ENCODE assay signal across 17 cellular contexts in the genomic region with DNA sequence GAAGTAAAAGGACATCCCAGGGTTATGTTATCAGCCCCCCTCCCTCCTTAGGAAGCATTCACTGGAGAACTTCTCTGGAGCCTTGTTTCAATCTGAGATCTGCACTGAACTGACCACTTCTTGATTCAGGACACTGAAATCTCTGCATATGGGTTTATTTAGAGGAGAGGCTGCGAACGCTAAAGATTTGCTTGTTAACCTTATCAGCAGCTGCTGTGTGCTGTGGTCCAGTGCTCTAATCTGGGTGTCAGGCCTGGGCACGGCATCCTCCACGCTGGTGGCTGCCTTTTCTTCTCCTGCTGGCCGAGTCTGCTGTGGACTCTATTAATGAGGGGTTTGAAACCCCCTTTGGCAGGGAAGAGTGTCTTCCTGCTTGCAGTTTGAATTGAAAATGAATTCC.
A peak's percentile ranks its signal among the peaks of the same experiment; 100 is the strongest.
DNase-seq lines count a peak whose midpoint lies in the region; ATAC-seq, FAIRE-seq and TF ChIP-seq lines count a peak whose summit lies in the region.
"Had no signal": no experiment of that assay in that cellular context is flagged by ENCODE, and none has a peak within 500 bp of the region (broad histone marks: within the 10 kb centered on the region; RNA-seq: fewer than 3 reads in every experiment).

No MANE protein-coding gene starts in this region.

- ATAC-seq in upper lobe of left lung (ENCODE audit: low FRiP score in 2 of 2) = no peak
- ATAC-seq: CD8-positive, alpha-beta T cell; GM12878 had no signal

- H4K20me1 ChIP-seq in SK-N-SH (ENCODE audit: insufficient read depth) = no peaks in the 10 kb centered on the region
- H4K20me1 ChIP-seq: BLaER1 treated with 17β-estradiol and CSF1 and Interleukin-3, amounts not matched to agents 10 nM and 100 nM had no signal

- in situ Hi-C loops in G401 (cut with HindIII; ENCODE audit: low sequenced_read_pairs) = no loop called here

- H3K9ac ChIP-seq in SK-N-SH (no peak overlapping the region), mesenchymal stem cell (ENCODE audit: low read length) (no peak overlapping the region), trophoblast cell (ENCODE audit: low read length) (peak overlapping the region; percentile 8), kidney (ENCODE audit: low read length in 2 of 2) (no peak overlapping the region)
- H3K9ac ChIP-seq: BLaER1 treated with 17β-estradiol and CSF1 and Interleukin-3, amounts not matched to agents 10 nM and 100 nM had no signal

- H3F3A ChIP-seq in SK-N-SH (replicated peaks; ENCODE audit: insufficient read depth) = no peaks in the 10 kb centered on the region

- TF ChIP-seq CTCF in SK-N-SH (IDR thresholded peaks at IDR 0.05) = no peak
- TF ChIP-seq CTCF in kidney (IDR thresholded peaks at IDR 0.05; ENCODE audit: borderline replicate concordance, extremely low read depth, insufficient read depth) = no peak
- TF ChIP-seq CTCF in upper lobe of left lung (IDR thresholded peaks at IDR 0.05) = no peak

- no peaks in the 10 kb centered on the region for H3K36me3 ChIP-seq in SK-N-SH (replicated peaks in 1 of 2; ENCODE audit: control insufficient read depth in 1 of 2, insufficient read depth in 2 of 2, low read length in 1 of 2)
- no peaks in the 10 kb centered on the region for H3K36me3 ChIP-seq in mesenchymal stem cell (ENCODE audit: control insufficient read depth in 1 of 2, insufficient read depth in 2 of 2, low read depth in 1 of 2, low read length in 2 of 2)
- H3K36me3 ChIP-seq in trophoblast cell (ENCODE audit: control insufficient read depth in 1 of 2, insufficient read depth in 2 of 2, low read length in 2 of 2) = no peaks in the 10 kb centered on the region
- H3K36me3 ChIP-seq in kidney (ENCODE audit: control insufficient read depth in 1 of 2, insufficient read depth in 2 of 2, low read length in 2 of 2) = no peaks in the 10 kb centered on the region
- H3K36me3 ChIP-seq in upper lobe of left lung = no peaks in the 10 kb centered on the region
- H3K36me3 ChIP-seq: BLaER1 treated with 17β-estradiol and CSF1 and Interleukin-3, amounts not matched to agents 10 nM and 100 nM had no signal

- no peak overlapping the region for H2BK15ac ChIP-seq in mesenchymal stem cell (ENCODE audit: low read depth, poor library complexity, severe bottlenecking)

- peak overlapping the region; percentile 72 for H2AK5ac ChIP-seq in mesenchymal stem cell (ENCODE audit: low read length, severe bottlenecking)
- H2AK5ac ChIP-seq in trophoblast cell (ENCODE audit: low read length) = no peak overlapping the region

- CTCF ChIA-PET in SK-N-SH (lab: Yijun Ruan, JAX) = interaction anchor here (0.7 to 1.1 kb wide), 4 partner anchors 12 to 380 kb away, joined by 3 to 9 read pairs (median 4); no protein-coding TSS in a partner anchor

- H3K27me3 ChIP-seq in SK-N-SH (ENCODE audit: insufficient read depth) (no peaks in the 10 kb centered on the region), mesenchymal stem cell (ENCODE audit: control insufficient read depth in 1 of 2, insufficient read depth in 1 of 2, low read length in 2 of 2) (no peaks in the 10 kb centered on the region), trophoblast cell (ENCODE audit: insufficient read depth, low read length) (no peaks in the 10 kb centered on the region), upper lobe of left lung (no peaks in the 10 kb centered on the region)
- H3K27me3 ChIP-seq: BLaER1 treated with 17β-estradiol and CSF1 and Interleukin-3, amounts not matched to agents 10 nM and 100 nM had no signal

- peak; percentile 26; the same call in 1 of the 2 replicates for TF ChIP-seq RAD21 in SK-N-SH (IDR thresholded peaks at IDR 0.05; ENCODE audit: low read length)

- no peak overlapping the region for H3K4me3 ChIP-seq in SK-N-SH (ENCODE audit: low read depth in 2 of 2, low read length in 1 of 2)
- H3K4me3 ChIP-seq in mesenchymal stem cell (ENCODE audit: insufficient read depth in 1 of 2, low read depth in 1 of 2, low read length in 2 of 2) = no peak overlapping the region
- H3K4me3 ChIP-seq in trophoblast cell (ENCODE audit: low read depth, low read length) = no peak overlapping the region
- H3K4me3 ChIP-seq in kidney (ENCODE audit: low read length in 2 of 2) = no peak overlapping the region
- H3K4me3 ChIP-seq in upper lobe of left lung = no peak overlapping the region
- H3K4me3 ChIP-seq: BLaER1 treated with 17β-estradiol and CSF1 and Interleukin-3, amounts not matched to agents 10 nM and 100 nM; GM12878 had no signal

- no peak for TF ChIP-seq POLR2A in upper lobe of left lung (IDR thresholded peaks at IDR 0.05)

- H4K91ac ChIP-seq in mesenchymal stem cell (ENCODE audit: low read length) (no peak overlapping the region), trophoblast cell (ENCODE audit: low read depth, low read length) (no peak overlapping the region)

- intact Hi-C loops in kidney (cut with DNase I) = loop anchor here (10.0 kb wide), 2 partner anchors 376 to 1656 kb away; no protein-coding TSS in a partner anchor

- no peak overlapping the region for H2BK12ac ChIP-seq in mesenchymal stem cell (ENCODE audit: low read length in 2 of 2)
- H2BK12ac ChIP-seq in trophoblast cell (ENCODE audit: low read length) = no peak overlapping the region

- H3K4ac ChIP-seq in mesenchymal stem cell (ENCODE audit: low read depth in 1 of 2, low read length in 2 of 2) (no peak overlapping the region), trophoblast cell (ENCODE audit: low read depth, low read length) (no peak overlapping the region)

- peaks cover 0 to 12% of the 10 kb centered on the region in 2 experiments; a peak in 2 of 4 replicates for H3K4me1 ChIP-seq in SK-N-SH (ENCODE audit: control insufficient read depth in 1 of 2, insufficient read depth in 2 of 2, low read depth in 1 of 2, low read length in 1 of 2)
- peaks cover 5% of the 10 kb centered on the region for H3K4me1 ChIP-seq in mesenchymal stem cell (ENCODE audit: control insufficient read depth, insufficient read depth, low read depth, low read length)
- no peaks in the 10 kb centered on the region for H3K4me1 ChIP-seq in trophoblast cell (ENCODE audit: control insufficient read depth in 1 of 2, insufficient read depth in 2 of 2, low read length in 2 of 2)
- H3K4me1 ChIP-seq in kidney (ENCODE audit: control insufficient read depth in 1 of 2, insufficient read depth in 1 of 2, low read depth in 1 of 2, low read length in 2 of 2) = no peaks in the 10 kb centered on the region
- H3K4me1 ChIP-seq in upper lobe of left lung = no peaks in the 10 kb centered on the region

- TF ChIP-seq EP300 in SK-N-SH (IDR thresholded peaks at IDR 0.05; ENCODE audit: borderline replicate concordance in 1 of 2, low read depth in 1 of 2, low read length in 1 of 2) (peak in 1 of 2 experiments; percentile 56; a peak in 1 of 4 replicates), upper lobe of left lung (IDR thresholded peaks at IDR 0.05) (no peak)

- peak; percentile 5 for DNase-seq in G401 (ENCODE audit: low spot score)
- peak; percentile 68 for DNase-seq in SK-N-SH
- no peak for DNase-seq in mesenchymal stem cell
- no peak for DNase-seq in trophoblast cell
- no peak for DNase-seq in kidney
- DNase-seq in upper lobe of left lung = no peak
- DNase-seq in urothelium cell line (ENCODE audit: low spot score) = no peak
- no peak for DNase-seq in NCI-H345 (lab: John Stamatoyannopoulos, UW)
- DNase-seq: 8988T; Calu3; CD8-positive, alpha-beta T cell; DMS79 treated with DMSO at 0.1 percent for 48 hours; H9 had no signal

- WGBS in SK-N-SH (ENCODE audit: low lambda C conversion rate) = 9% methylated on average over 5 of the region's 5 CpGs
- 78% methylated on average over 4 of the region's 5 CpGs for WGBS in mesenchymal stem cell
- no CpG with 5 or more reads among the region's 5 CpGs for WGBS in trophoblast cell (ENCODE audit: extremely low coverage, insufficient coverage, insufficient read length)
- 75 to 81% methylated on average over 5 of the region's 5 CpGs for WGBS in upper lobe of left lung, 2 donors

- H2AFZ ChIP-seq in SK-N-SH (ENCODE audit: low read depth) = no peak overlapping the region
- H2AFZ ChIP-seq in mesenchymal stem cell (ENCODE audit: low read depth, low read length) = no peak overlapping the region
- no peak overlapping the region for H2AFZ ChIP-seq in trophoblast cell (ENCODE audit: insufficient read depth, low read length, poor library complexity)

- H4K12ac ChIP-seq in trophoblast cell (ENCODE audit: low read depth, low read length) = no peak overlapping the region

- H3K4me2 ChIP-seq in SK-N-SH = no peak overlapping the region
- H3K4me2 ChIP-seq in mesenchymal stem cell (ENCODE audit: low read length, poor library complexity, severe bottlenecking) = no peak overlapping the region
- no peak overlapping the region for H3K4me2 ChIP-seq in trophoblast cell (ENCODE audit: low read length)
- H3K4me2 ChIP-seq: BLaER1 treated with 17β-estradiol and CSF1 and Interleukin-3, amounts not matched to agents 10 nM and 100 nM had no signal

- H3K79me1 ChIP-seq in mesenchymal stem cell (replicated peaks; ENCODE audit: low read length, poor library complexity, severe bottlenecking) (no peaks in the 10 kb centered on the region), trophoblast cell (ENCODE audit: low read length) (no peaks in the 10 kb centered on the region)

- no peak overlapping the region for H2BK5ac ChIP-seq in mesenchymal stem cell (ENCODE audit: low read depth, low read length, poor library complexity, severe bottlenecking)
- H2BK5ac ChIP-seq in trophoblast cell (ENCODE audit: low read depth, low read length, poor library complexity) = no peak overlapping the region

- H3K18ac ChIP-seq in mesenchymal stem cell (ENCODE audit: low read depth in 1 of 2, low read length in 2 of 2) = no peak overlapping the region
- H3K18ac ChIP-seq in trophoblast cell (ENCODE audit: low read length) = no peak overlapping the region

- H3K9me3 ChIP-seq in SK-N-SH (no peaks in the 10 kb centered on the region), mesenchymal stem cell (ENCODE audit: control insufficient read depth, low read length) (no peaks in the 10 kb centered on the region), trophoblast cell (ENCODE audit: insufficient read depth, low read depth, low read length) (peaks cover 2% of the 10 kb centered on the region), kidney (ENCODE audit: control insufficient read depth in 1 of 2, low read length in 2 of 2) (no peaks in the 10 kb centered on the region), upper lobe of left lung (no peaks in the 10 kb centered on the region)
- H3K9me3 ChIP-seq: BLaER1 treated with 17β-estradiol and CSF1 and Interleukin-3, amounts not matched to agents 10 nM and 100 nM had no signal

- H3K27ac ChIP-seq in SK-N-SH (ENCODE audit: low read depth in 2 of 2, low read length in 1 of 2) (peak overlapping the region in 1 of 2 experiments; percentile 75; a peak in 1 of 4 replicates), mesenchymal stem cell (ENCODE audit: low read length, poor library complexity, severe bottlenecking) (no peak overlapping the region), trophoblast cell (ENCODE audit: low read depth, low read length) (no peak overlapping the region), kidney (ENCODE audit: low read depth in 2 of 2, low read length in 2 of 2) (no peak overlapping the region), upper lobe of left lung (no peak overlapping the region)
- H3K27ac ChIP-seq: BLaER1 treated with 17β-estradiol and CSF1 and Interleukin-3, amounts not matched to agents 10 nM and 100 nM had no signal

- no peak for FAIRE-seq in kidney (lab: Jason Lieb, UNC)
- no peak for FAIRE-seq in urothelium cell line (lab: Jason Lieb, UNC)
- FAIRE-seq: GM12878, H1, HTR-8/SVneo had no signal

- H3K23ac ChIP-seq in mesenchymal stem cell (ENCODE audit: low read length in 2 of 2) = no peak overlapping the region
- H3K23ac ChIP-seq in trophoblast cell (ENCODE audit: low read length) = no peak overlapping the region

- no peak overlapping the region for H4K8ac ChIP-seq in mesenchymal stem cell (ENCODE audit: low read length)
- no peak overlapping the region for H4K8ac ChIP-seq in trophoblast cell (ENCODE audit: low read depth, low read length)

- H3K14ac ChIP-seq in mesenchymal stem cell (ENCODE audit: low read length in 2 of 2) (no peak overlapping the region), trophoblast cell (ENCODE audit: low read length) (no peak overlapping the region)

- POLR2A ChIA-PET in SK-N-SH (lab: Yijun Ruan, JAX) = no interaction called here

- no peaks in the 10 kb centered on the region for H3K9me2 ChIP-seq in SK-N-SH

- H2BK120ac ChIP-seq in mesenchymal stem cell (ENCODE audit: low read depth, low read length) (no peak overlapping the region), trophoblast cell (ENCODE audit: insufficient read depth, low read length, poor library complexity) (no peak overlapping the region)

- H3K79me2 ChIP-seq in SK-N-SH (ENCODE audit: insufficient read depth) (no peaks in the 10 kb centered on the region), trophoblast cell (ENCODE audit: control insufficient read depth, insufficient read depth, low read length, poor library complexity) (no peaks in the 10 kb centered on the region)

Comparison
In these comparisons a context has a peak if more than half of its experiments do, and no peak if none do; other contexts are left out.
1. DNase-seq: peak in G401 (single experiment) and SK-N-SH (single experiment); none in mesenchymal stem cell (single experiment), trophoblast cell (0 of 2), kidney (single experiment), upper lobe of left lung (0 of 2), urothelium cell line (single experiment) and NCI-H345 (single experiment).